ENCODE assay signal across 8 cellular contexts in genomic region chr12:53344824-53345485, GRCh38. TPM values are rescaled to one million over a fixed set of nuclear protein-coding genes. Genes with fewer than 3 reads are reported as not detected.
A peak's percentile ranks its signal among the peaks of the same experiment; 100 is the strongest.
DNase-seq lines count a peak whose midpoint lies in the region; FAIRE-seq and TF ChIP-seq lines count a peak whose summit lies in the region.

No MANE protein-coding gene starts in this region.

- H3K4me1 Mint-ChIP-seq in progenitor cell of endocrine pancreas (ENCODE audit: low read depth): peaks cover 2% of the 10 kb centered on the region

- H3K4me3 ChIP-seq in AG09309 (ENCODE audit: control insufficient read depth, low read depth, low read length) (peak overlapping the region; percentile 65), left ventricle myocardium inferior (peak overlapping the region; percentile 92)

- peak overlapping the region; percentile 76 for H3K27ac Mint-ChIP-seq in progenitor cell of endocrine pancreas

- intact Hi-C loops in left ventricle myocardium inferior (cut with micrococcal nuclease): no loop called here

- peaks cover 30% of the 10 kb centered on the region for H3K27me3 Mint-ChIP-seq in progenitor cell of endocrine pancreas

- H3K36me3 Mint-ChIP-seq in progenitor cell of endocrine pancreas (ENCODE audit: insufficient read depth): no peaks in the 10 kb centered on the region

- peak overlapping the region; percentile 95 for H3K4me3 Mint-ChIP-seq in progenitor cell of endocrine pancreas (ENCODE audit: low read depth)

- H3K36me3 ChIP-seq in left ventricle myocardium inferior: no peaks in the 10 kb centered on the region

- no peaks in the 10 kb centered on the region for H3K27me3 ChIP-seq in left ventricle myocardium inferior (ENCODE audit: low read depth)

- peak; percentile 59 for FAIRE-seq in GM19239 (lab: Jason Lieb, UNC)

- TF ChIP-seq CTCF in AG09309 (IDR thresholded peaks at IDR 0.05; ENCODE audit: control insufficient read depth, insufficient read depth, low read depth, low read length, missing control alignments) (peak; percentile 80), left ventricle myocardium inferior (IDR thresholded peaks at IDR 0.05; ENCODE audit: borderline replicate concordance) (peak; percentile 82), progenitor cell of endocrine pancreas (IDR thresholded peaks at IDR 0.05; ENCODE audit: unreplicated experiment) (peak; percentile 65)

- no peaks in the 10 kb centered on the region for H3K9me3 Mint-ChIP-seq in progenitor cell of endocrine pancreas (ENCODE audit: low read depth)

- no peaks in the 10 kb centered on the region for H3K9me3 ChIP-seq in left ventricle myocardium inferior (replicated peaks)

- DNase-seq in AG09309 (ENCODE audit: low read depth) (no peak), GM19239 (ENCODE audit: insufficient read length, low spot score) (peak; percentile 85), Kasumi-1 (lab: John Stamatoyannopoulos, UW) (peak; percentile 75 to 82), T follicular helper cell (ENCODE audit: low read depth) (peak; percentile 52), amniotic epithelial cell (ENCODE audit: low read depth) (peak; percentile 78), left ventricle myocardium inferior (peak; percentile 81), progenitor cell of endocrine pancreas (ENCODE audit: low spot score, unreplicated experiment) (peak; percentile 68), ureter (ENCODE audit: low spot score) (peak; percentile 84)

- H3K27ac ChIP-seq in left ventricle myocardium inferior (replicated peaks): peak overlapping the region; percentile 93

- H3K4me1 ChIP-seq in left ventricle myocardium inferior: peaks cover 22% of the 10 kb centered on the region

RNA-seq across cellular contexts. Expression of gene SP7, which starts 8.8 kb away (rescaled TPM):
- total RNA-seq in left ventricle myocardium inferior (not detected), progenitor cell of endocrine pancreas (0.10 TPM in 1 of 2 replicates, not detected in the other), ureter (not detected)

RNA-seq across cellular contexts. Expression of gene AAAS, which starts 23.5 kb away (rescaled TPM):
- total RNA-seq in left ventricle myocardium inferior: 45.1 TPM
- 72.1 and 75.0 TPM in 2 replicates for total RNA-seq in progenitor cell of endocrine pancreas
- 44.1 TPM for total RNA-seq in ureter

RNA-seq across cellular contexts. Expression of gene SP1, which starts 35.0 kb away (rescaled TPM):
- total RNA-seq in left ventricle myocardium inferior: 27.4 TPM
- total RNA-seq in progenitor cell of endocrine pancreas: 90.5 and 92.6 TPM in 2 replicates
- total RNA-seq in ureter: 104 TPM

RNA-seq across cellular contexts. Expression of gene MYG1, which starts 45.5 kb away (rescaled TPM):
- total RNA-seq in left ventricle myocardium inferior (34.8 TPM), progenitor cell of endocrine pancreas (58.9 and 60.7 TPM in 2 replicates), ureter (50.0 TPM)

RNA-seq across cellular contexts. Expression of gene PFDN5, which starts 49.6 kb away (rescaled TPM):
- total RNA-seq in left ventricle myocardium inferior (399 TPM), progenitor cell of endocrine pancreas (377 and 379 TPM in 2 replicates), ureter (468 TPM)
